Comparison of ENCODE assay signal across 31 cellular contexts in the genomic region with DNA sequence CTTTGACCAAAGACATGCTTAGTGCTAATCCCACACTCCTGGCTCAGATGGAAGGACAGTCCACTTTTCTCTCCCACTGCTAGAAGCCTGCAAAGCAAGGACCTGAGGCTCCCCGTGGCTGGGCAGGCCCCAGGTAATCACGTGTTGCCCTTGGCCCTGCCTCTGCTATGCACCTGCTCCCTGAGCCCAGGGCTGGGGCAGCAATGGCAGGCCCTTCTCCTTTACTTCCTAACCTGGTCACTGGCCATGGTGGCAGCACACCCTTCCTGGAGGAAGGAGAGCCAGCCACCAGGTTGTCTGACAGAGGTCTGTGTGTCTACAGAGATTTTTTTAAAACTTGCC. TPM values are rescaled to one million over a fixed set of nuclear protein-coding genes. Genes with fewer than 3 reads are reported as not detected.
"Had no signal": no experiment of that assay in that cellular context is flagged by ENCODE, and none has a peak within 500 bp of the region (broad histone marks: within the 10 kb centered on the region; RNA-seq: fewer than 3 reads in every experiment).

No MANE protein-coding gene starts in this region.

- DNase-seq: activated B cell treated with CpG ODN at 0.5 μM for 24 hours; activated CD4-positive, alpha-beta memory T cell treated with anti-CD3 and anti-CD28 coated beads for 36 hours; activated CD4-positive, alpha-beta T cell treated with anti-CD3 and anti-CD28 coated beads, Interleukin-2, amount 10 ng/mL, durations not matched to agents 24 days and 14 days; activated CD8-positive, alpha-beta memory T cell treated with anti-CD3 and anti-CD28 coated beads, Interleukin-2, amount 10 ng/mL, durations not matched to agents 7 days and 5 days; activated CD8-positive, alpha-beta memory T cell treated with anti-CD3 and anti-CD28 coated beads, Interleukin-2, amount 50 U/mL, for 4 hours; activated CD8-positive, alpha-beta T cell treated with anti-CD3 and anti-CD28 coated beads, Interleukin-2, amount 10 ng/mL, durations not matched to agents 7 days and 5 days; activated effector memory CD4-positive, alpha-beta T cell treated with anti-CD3 and anti-CD28 coated beads, Interleukin-2, amount 50 U/mL, for 16 hours; activated naive CD4-positive, alpha-beta T cell treated with anti-CD3 and anti-CD28 coated beads for 36 hours; activated naive CD8-positive, alpha-beta T cell treated with anti-CD3 and anti-CD28 coated beads for 36 hours; activated naive CD8-positive, alpha-beta T cell treated with anti-CD3 and anti-CD28 coated beads, Interleukin-2, amount 50 U/mL, for 24 hours; activated T-cell treated with anti-CD3 and anti-CD28 coated beads, Interleukin-2, amount 50 U/mL, for 1 hour; activated T-cell treated with anti-CD3 and anti-CD28 coated beads, Interleukin-2, amount 50 U/mL, for 48 hours; adrenal gland; amygdala; aorta; body of pancreas; caudate nucleus; cortex of kidney; dermis blood vessel endothelial cell; effector CD4-positive, alpha-beta T cell; effector memory CD8-positive, alpha-beta T cell; erythroblast; esophagus squamous epithelium; foreskin melanocyte; T-helper 1 cell; T-helper 17 cell; T1000; WERI-Rb-1 had no signal

- ATAC-seq: activated CD4-positive, CD25-positive, alpha-beta regulatory T cell treated with anti-CD3 and anti-CD28 coated beads, Interleukin-2, amount 50 U/mL, for 24 hours; activated CD8-positive, alpha-beta memory T cell treated with anti-CD3 and anti-CD28 coated beads, Interleukin-2, amount 10 ng/mL, durations not matched to agents 7 days and 5 days; activated CD8-positive, alpha-beta T cell treated with anti-CD3 and anti-CD28 coated beads, Interleukin-2, amount 10 ng/mL, durations not matched to agents 7 days and 5 days; activated naive CD8-positive, alpha-beta T cell treated with anti-CD3 and anti-CD28 coated beads, Interleukin-2, amount 50 U/mL, for 24 hours; body of pancreas; effector memory CD8-positive, alpha-beta T cell; gastroesophageal sphincter; T-helper 17 cell had no signal

- H3K4me3 ChIP-seq: adrenal gland, body of pancreas, esophagus squamous epithelium, gastroesophageal sphincter had no signal

RNA-seq across cellular contexts. Expression of gene ZNF492, which starts 27.9 kb away (rescaled TPM):
- total RNA-seq: chondrocyte had no signal
